9 cellular contexts compared by ENCODE assay signal in genomic region chr13:52405369-52405766, GRCh38. TPM values are rescaled to one million over a fixed set of nuclear protein-coding genes. Genes with fewer than 3 reads are reported as not detected.
A peak's percentile ranks its signal among the peaks of the same experiment; 100 is the strongest.
DNase-seq lines count a peak whose midpoint lies in the region; ATAC-seq and TF ChIP-seq lines count a peak whose summit lies in the region.
"Had no signal": no experiment of that assay in that cellular context is flagged by ENCODE, and none has a peak within 500 bp of the region (broad histone marks: within the 10 kb centered on the region; RNA-seq: fewer than 3 reads in every experiment).

No MANE protein-coding gene starts in this region.

- H3K36me3 ChIP-seq in ES-I3 (ENCODE audit: insufficient read depth, low read length) = no peaks in the 10 kb centered on the region
- H3K36me3 ChIP-seq in gastroesophageal sphincter = peaks cover 0 to 11% of the 10 kb centered on the region in 2 donors
- H3K36me3 ChIP-seq in rectal smooth muscle tissue (ENCODE audit: control insufficient read depth, insufficient read depth, low read length) = no peaks in the 10 kb centered on the region

- H3K27ac ChIP-seq in gastroesophageal sphincter (peak overlapping the region in 3 of 4 donors; percentile 38 to 77 (median 52)), rectal smooth muscle tissue (ENCODE audit: low read depth, low read length) (no peak overlapping the region)

- H3K4me3 ChIP-seq in gastroesophageal sphincter = peak overlapping the region; percentile 25 to 60
- H3K4me3 ChIP-seq in rectal smooth muscle tissue (ENCODE audit: low read length) = peak overlapping the region; percentile 32

- TF ChIP-seq POLR2A in gastroesophageal sphincter (IDR thresholded peaks at IDR 0.05) = no peak

- H3K9me3 ChIP-seq in ES-I3 (ENCODE audit: control insufficient read depth, insufficient read depth, low read length) = no peaks in the 10 kb centered on the region
- no peaks in the 10 kb centered on the region for H3K9me3 ChIP-seq in gastroesophageal sphincter

- WGBS in gastroesophageal sphincter (ENCODE audit: low coverage in 1 of 2), 2 donors = 7 to 12% methylated on average over 8 to 14 of the region's 14 CpGs

- in situ Hi-C loops in G401 (cut with HindIII; ENCODE audit: low sequenced_read_pairs) = no loop called here

- no peak for DNase-seq in G401 (ENCODE audit: low spot score)
- no peak for DNase-seq in hippocampal formation (lab: John Stamatoyannopoulos, UW)
- no peak for DNase-seq in cerebellar cortex (ENCODE audit: low spot score)

- H3K27me3 ChIP-seq in gastroesophageal sphincter = peaks cover 27% of the 10 kb centered on the region
- H3K27me3 ChIP-seq in rectal smooth muscle tissue (ENCODE audit: control insufficient read depth, insufficient read depth, low read length) = no peaks in the 10 kb centered on the region

- TF ChIP-seq CTCF in gastroesophageal sphincter (IDR thresholded peaks at IDR 0.05) = no peak

- no peaks in the 10 kb centered on the region; the same call in 1 of the 2 replicates for H3K4me1 ChIP-seq in ES-I3 (ENCODE audit: insufficient read depth, low read length)
- peaks cover 0 to 20% (median 5%) of the 10 kb centered on the region in 3 donors for H3K4me1 ChIP-seq in gastroesophageal sphincter
- H3K4me1 ChIP-seq in rectal smooth muscle tissue (ENCODE audit: control insufficient read depth, insufficient read depth, low read length) = peaks cover 4% of the 10 kb centered on the region

- H3K9ac ChIP-seq in ES-I3 (ENCODE audit: low read depth, low read length) (peak overlapping the region; percentile 48; the same call in 1 of the 2 replicates), rectal smooth muscle tissue (ENCODE audit: low read length) (no peak overlapping the region)

- TF ChIP-seq EP300 in gastroesophageal sphincter (IDR thresholded peaks at IDR 0.05) = no peak

- ATAC-seq in SK-N-SH treated with all-trans-retinoic acid at 6 μM for 48 hours (peak; percentile 61), gastroesophageal sphincter (no peak), GM18861 (IDR thresholded peaks at IDR 0.05; ENCODE audit: unreplicated experiment) (no peak)
- ATAC-seq: HCT116 had no signal

TF ChIP-seq in SK-N-SH treated with all-trans-retinoic acid at 6 μM for 48 hours, 23 proteins besides CTCF, POLR2A, EP300 and RAD21:
- no peak for TF ChIP-seq ZC3H10 (CRISPR knock-in tag; IDR thresholded peaks at IDR 0.05)
- TF ChIP-seq TCF4 (CRISPR knock-in tag; IDR thresholded peaks at IDR 0.05; ENCODE audit: borderline replicate concordance) = no peak
- TF ChIP-seq OSR1 (CRISPR knock-in tag; IDR thresholded peaks at IDR 0.05) = no peak
- TF ChIP-seq ARNTL (CRISPR knock-in tag; IDR thresholded peaks at IDR 0.05; ENCODE audit: borderline replicate concordance, low read depth) = no peak
- no peak for TF ChIP-seq TOX (CRISPR knock-in tag; IDR thresholded peaks at IDR 0.05; ENCODE audit: borderline replicate concordance)
- no peak for TF ChIP-seq CSDC2 (CRISPR knock-in tag; IDR thresholded peaks at IDR 0.05)
- TF ChIP-seq ISL1 (CRISPR knock-in tag; IDR thresholded peaks at IDR 0.05) = no peak

RNA-seq across cellular contexts. Expression of gene THSD1, which starts 0.6 kb away (rescaled TPM):
- total RNA-seq in gastroesophageal sphincter = 1 to 10 TPM; 3.9 to 8.9 (median 6.2) TPM
- total RNA-seq in G401 (2014; rRNA removed; shearing (Covaris generic)) = 0.55 and 1.3 TPM in 2 replicates

RNA-seq across cellular contexts. Expression of gene VPS36, which starts 45.1 kb away (rescaled TPM):
- total RNA-seq in gastroesophageal sphincter = 10 to 100 TPM; 31.3 to 50.7 (median 39.4) TPM
- 12.6 and 21.2 TPM in 2 replicates for total RNA-seq in G401 (2014; rRNA removed; shearing (Covaris generic))

RNA-seq across cellular contexts. Expression of gene CKAP2, which starts 49.9 kb away (rescaled TPM):
- total RNA-seq in gastroesophageal sphincter = 1 to 10 TPM; 3.9 to 8.0 (median 5.3) TPM
- total RNA-seq in G401 (2014; rRNA removed; shearing (Covaris generic)) = 42.8 and 75.3 TPM in 2 replicates
